In genomic region chr4:137532869-137533236, GRCh38 we compare ENCODE assay signal across 9 cellular contexts. TPM values are rescaled to one million over a fixed set of nuclear protein-coding genes. Genes with fewer than 3 reads are reported as not detected.
DNase-seq lines count a peak whose midpoint lies in the region; ATAC-seq and TF ChIP-seq lines count a peak whose summit lies in the region.
"Had no signal": no experiment of that assay in that cellular context is flagged by ENCODE, and none has a peak within 500 bp of the region (broad histone marks: within the 10 kb centered on the region; RNA-seq: fewer than 3 reads in every experiment).

No MANE protein-coding gene starts in this region.

- no peak overlapping the region for H3K4me3 Mint-ChIP-seq in mesothelial cell of epicardium
- H3K4me3 Mint-ChIP-seq: naive B cell had no signal

- H3K4me1 Mint-ChIP-seq in mesothelial cell of epicardium: peaks cover 27% of the 10 kb centered on the region
- H3K4me1 Mint-ChIP-seq: naive B cell had no signal

- peaks cover 0 to 9% (median 0%) of the 10 kb centered on the region in 11 donors for H3K9me3 ChIP-seq in heart right ventricle
- H3K9me3 ChIP-seq in SJSA1 (replicated peaks): no peaks in the 10 kb centered on the region
- H3K9me3 ChIP-seq in left lung: no peaks in the 10 kb centered on the region
- no peaks in the 10 kb centered on the region for H3K9me3 ChIP-seq in aorta (ENCODE audit: control insufficient read depth, low read length)

- peaks cover 0 to 5% (median 0%) of the 10 kb centered on the region in 7 donors for H3K27me3 ChIP-seq in heart right ventricle
- no peaks in the 10 kb centered on the region for H3K27me3 ChIP-seq in SJSA1 (replicated peaks)
- no peaks in the 10 kb centered on the region for H3K27me3 ChIP-seq in left lung
- no peaks in the 10 kb centered on the region for H3K27me3 ChIP-seq in aorta (ENCODE audit: control insufficient read depth in 1 of 2, insufficient read depth in 2 of 2, low read length in 1 of 2)

- H3K36me3 ChIP-seq in heart right ventricle: peaks cover 0 to 6% (median 0%) of the 10 kb centered on the region in 9 donors
- peaks cover 21% of the 10 kb centered on the region for H3K36me3 ChIP-seq in SJSA1
- no peaks in the 10 kb centered on the region for H3K36me3 ChIP-seq in left lung
- H3K36me3 ChIP-seq in aorta (ENCODE audit: control insufficient read depth in 1 of 2, insufficient read depth in 2 of 2, low read length in 1 of 2): no peaks in the 10 kb centered on the region

- peaks cover 9% of the 10 kb centered on the region for H3K9me3 Mint-ChIP-seq in mesothelial cell of epicardium

- no peaks in the 10 kb centered on the region for H3K27me3 Mint-ChIP-seq in mesothelial cell of epicardium (ENCODE audit: low read depth)
- H3K27me3 Mint-ChIP-seq: naive B cell had no signal

- intact Hi-C loops in heart right ventricle (cut with DNase I) (loop anchor here in 4 of 10 donors (5.0 to 10.0 kb wide), 7 partner anchors 69 to 408 kb away; no protein-coding TSS in a partner anchor), left cardiac atrium (cut with DNase I) (no loop called here), left lung (cut with DNase I) (no loop called here), aorta (cut with DNase I) (loop anchor here (5.0 to 10.0 kb wide), 6 partner anchors 101 to 408 kb away; no protein-coding TSS in a partner anchor), head of caudate nucleus (cut with DNase I) (no loop called here)

- H3K27ac Mint-ChIP-seq in mesothelial cell of epicardium: no peak overlapping the region
- H3K27ac Mint-ChIP-seq: naive B cell had no signal

- peak in 1 of 8 donors; percentile 25 for ATAC-seq in heart right ventricle
- ATAC-seq in left cardiac atrium: no peak
- ATAC-seq in left lung: peak; percentile 4
- ATAC-seq in aorta (ENCODE audit: low FRiP score): no peak

- 20 to 37% methylated on average over 3 of the region's 3 CpGs for WGBS in heart right ventricle, 2 donors
- 1% methylated on average over 3 of the region's 3 CpGs for WGBS in aorta, 2 donors

- DNase-seq in heart right ventricle (no peak), left cardiac atrium (no peak), SJSA1 (ENCODE audit: low read depth in 1 of 2, low spot score in 2 of 2) (peak in 1 of 2 experiments; percentile 50), left lung (no peak), aorta (no peak), DMS53 treated with DMSO at 0.1 percent for 48 hours (lab: John Stamatoyannopoulos, UW; ENCODE audit: unreplicated experiment) (no peak), head of caudate nucleus (no peak), mesothelial cell of epicardium (ENCODE audit: low spot score in 2 of 2, unreplicated experiment in 2 of 2) (no peak)
- DNase-seq: naive B cell had no signal

- H3K36me3 Mint-ChIP-seq in mesothelial cell of epicardium: peaks cover 17% of the 10 kb centered on the region
- H3K36me3 Mint-ChIP-seq: naive B cell had no signal

- H3K27ac ChIP-seq in heart right ventricle (peak overlapping the region in 9 of 10 donors; percentile 67 to 86 (median 82)), SJSA1 (peak overlapping the region; percentile 44), left lung (peak overlapping the region; percentile 63 to 87), aorta (ENCODE audit: low read depth in 1 of 2, low read length in 2 of 2) (no peak overlapping the region)

- H3K4me1 ChIP-seq in heart right ventricle: peaks cover 0 to 6% (median 0%) of the 10 kb centered on the region in 9 donors
- H3K4me1 ChIP-seq in SJSA1 (replicated peaks): peaks cover 30% of the 10 kb centered on the region
- H3K4me1 ChIP-seq in left lung: no peaks in the 10 kb centered on the region
- H3K4me1 ChIP-seq in aorta (ENCODE audit: control insufficient read depth in 1 of 2, insufficient read depth in 2 of 2, low read length in 2 of 2): peaks cover 2 to 8% of the 10 kb centered on the region in 2 donors

- no peak for TF ChIP-seq CTCF in heart right ventricle (IDR thresholded peaks at IDR 0.05)
- no peak for TF ChIP-seq CTCF in left lung (IDR thresholded peaks at IDR 0.05)
- no peak for TF ChIP-seq CTCF in mesothelial cell of epicardium (IDR thresholded peaks at IDR 0.05; ENCODE audit: unreplicated experiment)

- H3K4me3 ChIP-seq in heart right ventricle (peak overlapping the region; percentile 9 to 69 (median 55)), SJSA1 (peak overlapping the region; percentile 50), left lung (peak overlapping the region; percentile 30 to 42), aorta (ENCODE audit: low read length in 2 of 2) (peak overlapping the region; percentile 73 to 88)

RNA-seq across cellular contexts. Expression of gene PCDH18, which starts 0.6 kb away (rescaled TPM):
- total RNA-seq in heart right ventricle: 1 to 10 TPM; 2.6 to 7.4 (median 4.2) TPM
- 1 to 10 TPM; 2.3 to 2.9 TPM for polyA plus RNA-seq in heart right ventricle
- 10 to 100 TPM in 1 of 2 donors, 1 to 10 TPM in 1; 5.3 to 21.1 TPM for total RNA-seq in left cardiac atrium
- total RNA-seq in SJSA1 (2014; rRNA removed; shearing (Covaris generic)): 15.1 and 19.0 TPM in 2 replicates
- total RNA-seq in left lung: 10 to 100 TPM; 12.1 to 17.3 TPM
- 10 to 100 TPM; 17.2 to 36.9 TPM for total RNA-seq in aorta
- 10 to 100 TPM in 1 of 2 donors, 1 to 10 TPM in 1; 1.6 to 14.7 TPM for polyA plus RNA-seq in aorta
- 112 to 127 TPM (median 121 TPM) in 3 replicates for total RNA-seq in mesothelial cell of epicardium

Comparison
In these comparisons a context has a peak if more than half of its experiments do, and no peak if none do; other contexts are left out.
1. H3K27ac ChIP-seq: peak in heart right ventricle (9 of 10), SJSA1 (single experiment) and left lung (2 of 2); none in aorta (0 of 2).
2. intact Hi-C loops: an anchor here in aorta (5.0 to 10.0 kb wide); none called in left cardiac atrium, left lung and head of caudate nucleus.
3. Peak in every context shown above with its lines, with median percentiles within 50 percentile points of each other: H3K4me3 ChIP-seq.